24 cellular contexts compared by ENCODE assay signal in the genomic region with DNA sequence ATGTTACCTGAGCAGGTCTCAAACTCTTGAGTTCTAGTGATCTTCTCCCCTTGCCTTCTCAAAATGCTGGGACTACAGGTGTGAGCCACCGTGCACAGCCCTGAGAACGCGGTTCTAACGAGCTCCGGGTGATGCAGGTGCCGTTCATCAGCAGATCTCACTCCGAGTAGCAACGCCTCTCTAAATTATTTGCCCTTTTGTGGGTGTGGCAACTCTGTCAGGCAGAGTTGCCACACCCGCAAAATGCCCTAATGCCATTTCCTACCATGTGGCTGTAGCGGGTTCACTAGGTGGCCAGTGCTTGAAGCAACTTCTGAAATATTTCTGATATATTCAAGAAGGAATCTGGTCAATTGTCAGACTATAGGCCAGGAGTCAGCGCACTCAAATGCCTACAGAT.
"Had no signal": no experiment of that assay in that cellular context is flagged by ENCODE, and none has a peak within 500 bp of the region (broad histone marks: within the 10 kb centered on the region; RNA-seq: fewer than 3 reads in every experiment).

No MANE protein-coding gene starts in this region.

- H2AFZ ChIP-seq: parathyroid adenoma had no signal

- H3K79me2 ChIP-seq: parathyroid adenoma had no signal

- H3K36me3 Mint-ChIP-seq: natural killer cell had no signal

- H3K9me3 ChIP-seq: esophagus squamous epithelium, lower lobe of right lung, neutrophil, right lobe of liver, suprapubic skin, transverse colon, upper lobe of right lung, uterus had no signal

- H3K4me3 ChIP-seq: esophagus squamous epithelium, lower lobe of right lung, right lobe of liver, suprapubic skin, transverse colon, upper lobe of right lung, uterus had no signal

- H3K27ac Mint-ChIP-seq: effector memory CD8-positive, alpha-beta T cell; immature natural killer cell; natural killer cell; progenitor cell of endocrine pancreas; stimulated activated naive CD8-positive, alpha-beta T cell treated with anti-CD3 and anti-CD28 coated beads, Interleukin-15, amount 100 ng/mL, for 72 hours had no signal

- DNase-seq: cortex of kidney; effector memory CD8-positive, alpha-beta T cell; erythroblast; esophagus squamous epithelium; foreskin melanocyte; immature natural killer cell; islet precursor cell; kidney glomerular epithelial cell; left ventricle myocardium superior; lower lobe of right lung; natural killer cell; right lobe of liver; small intestine; stimulated activated CD4-positive, alpha-beta T cell treated with anti-CD3 and anti-CD28 coated beads, Interleukin-15, amount 100 ng/mL, for 24 hours; stimulated activated CD4-positive, alpha-beta T cell treated with anti-CD3 and anti-CD28 coated beads, Interleukin-2, amount 100 ng/mL, for 48 hours; stimulated activated naive CD4-positive, alpha-beta T cell; stimulated activated naive CD8-positive, alpha-beta T cell treated with anti-CD3 and anti-CD28 coated beads, Interleukin-15, amount 100 ng/mL, for 72 hours; transverse colon; upper lobe of right lung; uterus had no signal

- H3K4me1 ChIP-seq: esophagus squamous epithelium, lower lobe of right lung, parathyroid adenoma, transverse colon, upper lobe of right lung, uterus had no signal

- H3K27ac ChIP-seq: esophagus squamous epithelium, lower lobe of right lung, neutrophil, parathyroid adenoma, right lobe of liver, suprapubic skin, transverse colon, upper lobe of right lung, uterus had no signal

- H3K4me3 Mint-ChIP-seq: effector memory CD8-positive, alpha-beta T cell; immature natural killer cell; natural killer cell; stimulated activated naive CD8-positive, alpha-beta T cell treated with anti-CD3 and anti-CD28 coated beads, Interleukin-15, amount 100 ng/mL, for 72 hours had no signal

- H3K4me1 Mint-ChIP-seq: immature natural killer cell, natural killer cell had no signal

- H3K36me3 ChIP-seq: esophagus squamous epithelium, lower lobe of right lung, neutrophil, right lobe of liver, suprapubic skin, transverse colon, upper lobe of right lung, uterus had no signal

- H3K27me3 ChIP-seq: esophagus squamous epithelium, right lobe of liver, suprapubic skin, transverse colon, upper lobe of right lung, uterus had no signal

- H3K27me3 Mint-ChIP-seq: effector memory CD8-positive, alpha-beta T cell; progenitor cell of endocrine pancreas; stimulated activated naive CD8-positive, alpha-beta T cell treated with anti-CD3 and anti-CD28 coated beads, Interleukin-15, amount 100 ng/mL, for 72 hours had no signal

- H3K9ac ChIP-seq: parathyroid adenoma had no signal

- ATAC-seq: effector memory CD8-positive, alpha-beta T cell; left ventricle myocardium superior; lower lobe of right lung; natural killer cell; stimulated activated naive CD8-positive, alpha-beta T cell treated with anti-CD3 and anti-CD28 coated beads, Interleukin-15, amount 100 ng/mL, for 72 hours; upper lobe of right lung had no signal
